Comparison of ENCODE assay signal across 9 cellular contexts in the genomic region with DNA sequence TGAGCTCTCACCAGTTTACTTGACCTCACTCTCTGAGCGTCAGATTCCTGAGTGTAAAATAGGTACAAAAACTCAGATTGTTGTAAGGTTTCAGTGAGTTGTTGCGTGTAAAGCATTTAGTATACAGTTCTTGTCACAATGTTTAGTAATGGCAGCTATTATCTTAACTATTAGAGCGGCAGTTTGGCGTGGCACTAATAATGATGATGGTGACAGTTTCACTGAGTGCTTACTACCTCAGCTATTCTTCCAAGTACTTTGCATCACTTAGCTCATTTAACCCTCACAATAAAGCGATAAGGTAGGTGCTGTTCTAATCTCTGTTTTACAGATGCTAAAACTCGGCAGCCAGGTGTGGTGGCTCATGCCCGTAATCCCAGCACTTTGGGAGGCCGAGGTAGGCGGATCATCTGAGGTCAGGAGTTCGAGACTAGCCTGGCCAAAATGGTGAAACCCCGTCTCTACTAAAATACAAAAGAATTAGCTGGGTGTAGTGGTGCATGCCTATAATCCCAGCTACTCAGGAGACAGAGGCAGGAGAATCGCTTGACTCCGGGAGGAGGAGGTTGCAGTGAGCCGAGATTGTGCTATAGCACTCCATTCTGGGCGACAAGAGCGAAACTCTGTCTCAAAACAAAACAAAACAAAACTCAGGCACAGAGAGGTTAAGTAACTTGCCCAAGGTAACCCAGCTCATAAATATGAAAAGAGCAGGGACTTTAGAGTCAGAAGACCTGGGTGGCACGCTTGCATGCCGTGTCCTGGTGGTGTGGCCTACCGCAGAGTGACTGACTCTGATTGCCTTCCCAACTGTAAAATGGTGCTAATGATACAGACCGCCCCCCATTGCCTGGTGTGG.
A peak's percentile ranks its signal among the peaks of the same experiment; 100 is the strongest.
DNase-seq lines count a peak whose midpoint lies in the region; ATAC-seq, FAIRE-seq and TF ChIP-seq lines count a peak whose summit lies in the region.
"Had no signal": no experiment of that assay in that cellular context is flagged by ENCODE, and none has a peak within 500 bp of the region (broad histone marks: within the 10 kb centered on the region; RNA-seq: fewer than 3 reads in every experiment).

No MANE protein-coding gene starts in this region.

- CTCF ChIA-PET in GM12878 (lab: Yijun Ruan, JAX), result interaction anchor here (0.6 to 1.2 kb wide), 3 partner anchors 24 to 122 kb away, joined by 3 to 5 read pairs (median 5); no protein-coding TSS in a partner anchor
- CTCF ChIA-PET in naive thymus-derived CD4-positive, alpha-beta T cell (lab: Charles Lee), result interaction anchor here (0.6 to 4.6 kb wide), 16 partner anchors 13 to 206 kb away, joined by 3 to 31 read pairs (median 3); no protein-coding TSS in a partner anchor

- POLR2A ChIA-PET in GM12878 (lab: Charles Lee), result interaction anchor here (1.0 to 1.2 kb wide), 2 partner anchors 14 to 22 kb away, joined by 3 read pairs; no protein-coding TSS in a partner anchor
- POLR2A ChIA-PET in naive thymus-derived CD4-positive, alpha-beta T cell (lab: Charles Lee), result interaction anchor here (0.6 to 7.6 kb wide), 29 partner anchors 8 to 208 kb away, joined by 3 to 129 read pairs (median 5); partner anchors contain the start of gene NUP160

- no peak for TF ChIP-seq POLR2A in GM12878 (IDR thresholded peaks at IDR 0.05; ENCODE audit: low read depth, low read length)
- no peak for TF ChIP-seq POLR2A in erythroblast (IDR thresholded peaks at IDR 0.05; ENCODE audit: low read length)

- peaks cover 75 to 93% (median 87%) of the 10 kb centered on the region in 7 donors for H3K4me1 Mint-ChIP-seq in naive thymus-derived CD4-positive, alpha-beta T cell

- 64% methylated on average over 20 of the region's 20 CpGs for WGBS in GM12878 (ENCODE audit: insufficient coverage, insufficient replicate concordance, low lambda C conversion rate, missing lambda C conversion rate)

- H3K27ac Mint-ChIP-seq in naive thymus-derived CD4-positive, alpha-beta T cell, result peak overlapping the region; percentile 41 to 98 (median 92)

- TF ChIP-seq RAD21 in GM12878 (IDR thresholded peaks at IDR 0.05; ENCODE audit: insufficient read depth, low read depth, low read length), result no peak

- no peak for FAIRE-seq in GM12878 (lab: Jason Lieb, UNC)

- no TSS peak for BruUV-seq in GM12878 (replicated peaks; lab: Mats Ljungman, UMichigan)

- H3K9me3 ChIP-seq in BLaER1 treated with 17β-estradiol and CSF1 and Interleukin-3, amounts not matched to agents 10 nM and 100 nM (replicated peaks in 1 of 11), result no peaks in the 10 kb centered on the region
- H3K9me3 ChIP-seq in Karpas-422 (ENCODE audit: low read length) (no peaks in the 10 kb centered on the region), GM12878 (replicated peaks; ENCODE audit: control insufficient read depth, insufficient read depth, low read length) (no peaks in the 10 kb centered on the region), BE2C (no peaks in the 10 kb centered on the region)
- no peaks in the 10 kb centered on the region for H3K9me3 ChIP-seq in naive thymus-derived CD4-positive, alpha-beta T cell (ENCODE audit: control insufficient read depth in 2 of 3, low read length in 3 of 3)

- 0 out of 22 replicates have a peak, but pooled peaks cover 0 to 7% (median 0%) of the 10 kb centered on the region in 11 experiments for H3K27me3 ChIP-seq in BLaER1 treated with 17β-estradiol and CSF1 and Interleukin-3, amounts not matched to agents 10 nM and 100 nM
- H3K27me3 ChIP-seq in Karpas-422 (ENCODE audit: low read length), result no peaks in the 10 kb centered on the region
- H3K27me3 ChIP-seq in GM12878 (replicated peaks in 1 of 2; ENCODE audit: control insufficient read depth in 2 of 2, insufficient read depth in 2 of 2, low read length in 1 of 2), result no peaks in the 10 kb centered on the region
- no peaks in the 10 kb centered on the region for H3K27me3 ChIP-seq in naive thymus-derived CD4-positive, alpha-beta T cell (ENCODE audit: control insufficient read depth in 2 of 2, insufficient read depth in 2 of 2, low read length in 2 of 2)
- H3K27me3 ChIP-seq in BE2C, result no peaks in the 10 kb centered on the region

- DNase-seq in Karpas-422, result no peak
- no peak for DNase-seq in GM12878 (ENCODE audit: low read depth, low spot score)
- no peak for DNase-seq in naive thymus-derived CD4-positive, alpha-beta T cell
- DNase-seq in iPS-NIHi11 (ENCODE audit: low spot score), result no peak
- no peak for DNase-seq in NCI-H2196 (lab: John Stamatoyannopoulos, UW; ENCODE audit: unreplicated experiment)
- DNase-seq in BE2C, result no peak
- DNase-seq in erythroblast (lab: John Stamatoyannopoulos, UW), result no peak

- H3K4me3 Mint-ChIP-seq in naive thymus-derived CD4-positive, alpha-beta T cell, result peak overlapping the region; percentile 74 to 88 (median 78)

- ATAC-seq in GM12878, result no peak
- no peak for ATAC-seq in naive thymus-derived CD4-positive, alpha-beta T cell

- peaks cover 0 to 78% (median 0%) of the 10 kb centered on the region in 11 experiments; a peak in 9 of 22 replicates for H3K36me3 ChIP-seq in BLaER1 treated with 17β-estradiol and CSF1 and Interleukin-3, amounts not matched to agents 10 nM and 100 nM
- peaks cover 16% of the 10 kb centered on the region for H3K36me3 ChIP-seq in Karpas-422 (ENCODE audit: insufficient read depth, low read length)
- H3K36me3 ChIP-seq in GM12878 (ENCODE audit: control insufficient read depth in 2 of 2, insufficient read depth in 2 of 2, low read length in 1 of 2), result 0 out of 4 replicates have a peak, but pooled peaks cover 0 to 4% of the 10 kb centered on the region in 2 experiments
- H3K36me3 ChIP-seq in naive thymus-derived CD4-positive, alpha-beta T cell (ENCODE audit: control insufficient read depth in 2 of 3, insufficient read depth in 3 of 3, low read length in 3 of 3), result no peaks in the 10 kb centered on the region
- no peaks in the 10 kb centered on the region for H3K36me3 ChIP-seq in BE2C

- TF ChIP-seq EP300 in GM12878 (IDR thresholded peaks at IDR 0.05; ENCODE audit: borderline replicate concordance in 1 of 2, control insufficient read depth in 1 of 2, low read depth in 2 of 2, low read length in 2 of 2), result no peak

- H3K9me3 Mint-ChIP-seq in naive thymus-derived CD4-positive, alpha-beta T cell, result no peaks in the 10 kb centered on the region

- H3K79me2 ChIP-seq in Karpas-422 (ENCODE audit: low read length) (peaks cover 94% of the 10 kb centered on the region), GM12878 (ENCODE audit: control insufficient read depth, insufficient read depth, low read length) (peaks cover 10% of the 10 kb centered on the region)

- H3K27ac ChIP-seq in BLaER1 treated with 17β-estradiol and CSF1 and Interleukin-3, amounts not matched to agents 10 nM and 100 nM, result no peak overlapping the region
- H3K27ac ChIP-seq in Karpas-422 (ENCODE audit: low read length) (peak overlapping the region; percentile 93), GM12878 (ENCODE audit: control insufficient read depth, insufficient read depth) (peak overlapping the region; percentile 53; the same call in 1 of the 2 replicates)
- H3K27ac ChIP-seq in naive thymus-derived CD4-positive, alpha-beta T cell (ENCODE audit: low read depth, low read length), result peak overlapping the region; percentile 34

- H3K36me3 Mint-ChIP-seq in naive thymus-derived CD4-positive, alpha-beta T cell, result peaks cover 0 to 40% (median 0%) of the 10 kb centered on the region in 5 donors

- RAD21 ChIA-PET in GM12878 (lab: Charles Lee; ENCODE audit: unreplicated experiment), result interaction anchor here (1.0 to 1.6 kb wide), 6 partner anchors 13 to 203 kb away, joined by 3 to 7 read pairs (median 4); no protein-coding TSS in a partner anchor

- H4K20me1 ChIP-seq in BLaER1 treated with 17β-estradiol and CSF1 and Interleukin-3, amounts not matched to agents 10 nM and 100 nM, result peaks cover 22 to 97% (median 93%) of the 10 kb centered on the region in 11 experiments
- H4K20me1 ChIP-seq in Karpas-422 (ENCODE audit: insufficient read depth, low read depth, low read length) (peaks cover 3% of the 10 kb centered on the region), GM12878 (ENCODE audit: control insufficient read depth, insufficient read depth) (no peaks in the 10 kb centered on the region)

- H3K27me3 Mint-ChIP-seq in naive thymus-derived CD4-positive, alpha-beta T cell, result peaks cover 0 to 2% (median 0%) of the 10 kb centered on the region in 5 donors

- peaks cover 23 to 95% (median 37%) of the 10 kb centered on the region in 10 experiments for H3K4me1 ChIP-seq in BLaER1 treated with 17β-estradiol and CSF1 and Interleukin-3, amounts not matched to agents 10 nM and 100 nM
- peaks cover 95% of the 10 kb centered on the region for H3K4me1 ChIP-seq in Karpas-422 (ENCODE audit: low read length)
- peaks cover 42% of the 10 kb centered on the region for H3K4me1 ChIP-seq in GM12878 (ENCODE audit: control insufficient read depth, insufficient read depth, low read length)
- peaks cover 57 to 83% of the 10 kb centered on the region in 2 donors for H3K4me1 ChIP-seq in naive thymus-derived CD4-positive, alpha-beta T cell (ENCODE audit: control insufficient read depth in 2 of 2, insufficient read depth in 2 of 2, low read length in 2 of 2)
- H3K4me1 ChIP-seq in BE2C, result no peaks in the 10 kb centered on the region

- SMC1A ChIA-PET in GM12878 (lab: Charles Lee; ENCODE audit: uncharacterized antibody, unreplicated experiment), result interaction anchor here (0.9 to 2.1 kb wide), 9 partner anchors 17 to 168 kb away, joined by 3 to 6 read pairs (median 4); no protein-coding TSS in a partner anchor

- no peaks in the 10 kb centered on the region for H3K9me2 ChIP-seq in Karpas-422 (replicated peaks; ENCODE audit: insufficient read depth, low read length)

- peak overlapping the region in 2 of 11 experiments; percentile 1 to 59; a peak in 2 of 22 replicates for H3K9ac ChIP-seq in BLaER1 treated with 17β-estradiol and CSF1 and Interleukin-3, amounts not matched to agents 10 nM and 100 nM
- H3K9ac ChIP-seq in Karpas-422 (ENCODE audit: low read length), result peak overlapping the region; percentile 65
- H3K9ac ChIP-seq in GM12878 (ENCODE audit: control insufficient read depth, insufficient read depth, low read length), result no peak overlapping the region

- TF ChIP-seq CTCF in GM12878 (IDR thresholded peaks at IDR 0.05 in 2 of 3, conservative IDR thresholded peaks at IDR 0.05 in 1 of 3; ENCODE audit: control insufficient read depth in 2 of 3, extremely low read depth in 1 of 3, insufficient read depth in 1 of 3, low read depth in 3 of 3, low read length in 3 of 3), result no peak
- no peak for TF ChIP-seq CTCF in BE2C (IDR thresholded peaks at IDR 0.05; ENCODE audit: low read depth, low read length)

- no peak overlapping the region for H2AFZ ChIP-seq in Karpas-422 (ENCODE audit: low read length)
- H2AFZ ChIP-seq in GM12878 (ENCODE audit: control insufficient read depth, low read depth, low read length), result no peak overlapping the region

- in situ Hi-C loops in GM12878 (cut with MboI), result no loop called here

- intact Hi-C loops in GM12878 (cut with micrococcal nuclease; ENCODE audit: unreplicated experiment), result no loop called here
- intact Hi-C loops in naive thymus-derived CD4-positive, alpha-beta T cell (cut with micrococcal nuclease), result loop anchor here (1.0 to 5.0 kb wide), 4 partner anchors 53 to 290 kb away; partner anchors contain the start of genes FNBP4 (in 1 of the 2) and NUP160 (in 1 of the 2)

- peak overlapping the region; percentile 55 to 93 (median 76) for H3K4me2 ChIP-seq in BLaER1 treated with 17β-estradiol and CSF1 and Interleukin-3, amounts not matched to agents 10 nM and 100 nM
- H3K4me2 ChIP-seq in Karpas-422 (ENCODE audit: low read depth, low read length, poor library complexity, severe bottlenecking) (peak overlapping the region; percentile 63), GM12878 (ENCODE audit: control insufficient read depth, insufficient read depth) (peak overlapping the region; percentile 58)

- H3K4me3 ChIP-seq in BLaER1 treated with 17β-estradiol and CSF1 and Interleukin-3, amounts not matched to agents 10 nM and 100 nM, result no peak overlapping the region
- H3K4me3 ChIP-seq in Karpas-422 (ENCODE audit: low read length) (no peak overlapping the region), GM12878 (no peak overlapping the region), BE2C (ENCODE audit: low read depth, low read length) (no peak overlapping the region)
- peak overlapping the region; percentile 58 for H3K4me3 ChIP-seq in naive thymus-derived CD4-positive, alpha-beta T cell (ENCODE audit: low read length)
- H3K4me3 ChIP-seq: skin epidermis had no signal

Comparison
In these comparisons a context has a peak if more than half of its experiments do, and no peak if none do; other contexts are left out.
1. H3K27ac ChIP-seq: peak in Karpas-422 (single experiment), GM12878 (single experiment) and naive thymus-derived CD4-positive, alpha-beta T cell (single experiment); none in BLaER1 treated with 17β-estradiol and CSF1 and Interleukin-3, amounts not matched to agents 10 nM and 100 nM (0 of 11).
2. Peak in every context shown above with its lines, with median percentiles within 50 percentile points of each other: H3K4me2 ChIP-seq.